ENCODE assay signal across 18 cellular contexts in genomic region chr12:30484658-30485057, GRCh38.
A peak's percentile ranks its signal among the peaks of the same experiment; 100 is the strongest.
DNase-seq lines count a peak whose midpoint lies in the region; ATAC-seq, FAIRE-seq and TF ChIP-seq lines count a peak whose summit lies in the region.
"Had no signal": no experiment of that assay in that cellular context is flagged by ENCODE, and none has a peak within 500 bp of the region (broad histone marks: within the 10 kb centered on the region; RNA-seq: fewer than 3 reads in every experiment).

No MANE protein-coding gene starts in this region.

- H3K4me3 ChIP-seq in A549: no peak overlapping the region
- H3K4me3 ChIP-seq: BLaER1 treated with 17β-estradiol and CSF1 and Interleukin-3, amounts not matched to agents 10 nM and 100 nM had no signal

- CTCF ChIA-PET in A549 (lab: Yijun Ruan, JAX): no interaction called here

- WGBS in A549 (ENCODE audit: missing lambda C conversion rate): 47% methylated on average over 5 of the region's 5 CpGs

- H3K27ac ChIP-seq in A549: no peak overlapping the region
- H3K27ac ChIP-seq: 22Rv1; BLaER1 treated with 17β-estradiol and CSF1 and Interleukin-3, amounts not matched to agents 10 nM and 100 nM; HL-60 had no signal

- POLR2A ChIA-PET in A549 (lab: Yijun Ruan, JAX): no interaction called here

- no peak overlapping the region for H3K4me2 ChIP-seq in A549

- TF ChIP-seq CTCF in A549 (IDR thresholded peaks at IDR 0.05): no peak

- no peak for TF ChIP-seq RAD21 in A549 (conservative IDR thresholded peaks at IDR 0.05 in 1 of 2, IDR thresholded peaks at IDR 0.05 in 1 of 2)

- no peaks in the 10 kb centered on the region for H3K9me3 ChIP-seq in A549

- TF ChIP-seq POLR2A in A549 (IDR thresholded peaks at IDR 0.05; ENCODE audit: low read length): no peak

- no peak for FAIRE-seq in A549 (lab: Jason Lieb, UNC)
- FAIRE-seq: GM12892, GM18507 had no signal

- H3K4me1 ChIP-seq in A549: no peaks in the 10 kb centered on the region

- no peak for ATAC-seq in A549
- ATAC-seq in HG02870 (IDR thresholded peaks at IDR 0.05; ENCODE audit: unreplicated experiment): no peak
- no peak for ATAC-seq in GM21390 (IDR thresholded peaks at IDR 0.05; ENCODE audit: unreplicated experiment)
- no peak for ATAC-seq in GM18520 (IDR thresholded peaks at IDR 0.05; ENCODE audit: unreplicated experiment)
- ATAC-seq: CD8-positive, alpha-beta T cell had no signal

- DNase-seq in DMS 273 (lab: John Stamatoyannopoulos, UW; ENCODE audit: unreplicated experiment) (peak; percentile 7), DMS 273 treated with DMSO at 0.1 percent for 48 hours (lab: John Stamatoyannopoulos, UW) (no peak), A549 (ENCODE audit: low read depth in 1 of 2, low spot score in 1 of 2) (no peak), LHCN-M2 (ENCODE audit: low read depth) (peak; percentile 10), myocyte (ENCODE audit: low read depth) (peak; percentile 65)
- DNase-seq: Calu3; CD8-positive, alpha-beta T cell; DMS79; GDM1; GOT3 had no signal

- no peak for TF ChIP-seq EP300 in A549 (IDR thresholded peaks at IDR 0.05)

TF ChIP-seq in A549, 52 proteins besides CTCF, POLR2A, EP300 and RAD21:
- TF ChIP-seq RNF2 (IDR thresholded peaks at IDR 0.05; ENCODE audit: borderline replicate concordance, low read depth): peak; percentile 39; the same call in 1 of the 2 replicates
- TF ChIP-seq BHLHE40 (IDR thresholded peaks at IDR 0.05; ENCODE audit: low read depth, low read length): no peak

Comparison
In these comparisons a context has a peak if more than half of its experiments do, and no peak if none do; other contexts are left out.
1. DNase-seq: peak in DMS 273 (single experiment), LHCN-M2 (single experiment) and myocyte (single experiment); none in DMS 273 treated with DMSO at 0.1 percent for 48 hours (single experiment) and A549 (0 of 2).